Comparison of ENCODE assay signal across 1 cellular context in genomic region chr12:121241203-121241970, GRCh38.
TF ChIP-seq lines count a peak whose summit lies in the region.

No MANE protein-coding gene starts in this region.

TF ChIP-seq in WTC11, 78 proteins besides CTCF, POLR2A, EP300 and RAD21 (continued from another document):
- no peak for TF ChIP-seq E2F4 (CRISPR knock-in tag; IDR thresholded peaks at IDR 0.05; ENCODE audit: borderline replicate concordance, low read depth)
